ENCODE assay signal across 9 cellular contexts in genomic region chr3:49787182-49787464, GRCh38. TPM values are rescaled to one million over a fixed set of nuclear protein-coding genes. Genes with fewer than 3 reads are reported as not detected.
DNase-seq lines count a peak whose midpoint lies in the region; ATAC-seq and TF ChIP-seq lines count a peak whose summit lies in the region.
"Had no signal": no experiment of that assay in that cellular context is flagged by ENCODE, and none has a peak within 500 bp of the region (broad histone marks: within the 10 kb centered on the region; RNA-seq: fewer than 3 reads in every experiment).

No MANE protein-coding gene starts in this region.

- CTCF ChIA-PET in GM10248 (lab: Yijun Ruan, JAX): interaction anchor here (0.8 to 3.8 kb wide), 8 partner anchors 14 to 64 kb away, joined by 3 to 33 read pairs (median 4); partner anchors contain the start of gene INKA1

- H3K9me3 ChIP-seq in WERI-Rb-1 (ENCODE audit: severe bottlenecking) (no peaks in the 10 kb centered on the region), skeletal muscle tissue (ENCODE audit: control insufficient read depth in 3 of 3, low read length in 3 of 3) (no peaks in the 10 kb centered on the region)
- H3K9me3 ChIP-seq: SJSA1 had no signal

- H3K4me3 ChIP-seq in WERI-Rb-1 (ENCODE audit: low read depth, low read length): peak overlapping the region; percentile 95
- peak overlapping the region; percentile 64 to 77 (median 68) for H3K4me3 ChIP-seq in skeletal muscle tissue (ENCODE audit: low read length in 3 of 3)

- H3K27me3 ChIP-seq in WERI-Rb-1 (ENCODE audit: insufficient read depth, low read depth, severe bottlenecking): no peaks in the 10 kb centered on the region
- no peaks in the 10 kb centered on the region for H3K27me3 ChIP-seq in skeletal muscle tissue (ENCODE audit: control insufficient read depth in 3 of 3, insufficient read depth in 3 of 3, low read length in 3 of 3)
- H3K27me3 ChIP-seq: SJSA1 had no signal

- H3K27ac ChIP-seq in WERI-Rb-1: peak overlapping the region; percentile 86
- peak overlapping the region; percentile 89 for H3K27ac ChIP-seq in skeletal muscle tissue (ENCODE audit: low read depth, low read length)

- peak overlapping the region; percentile 76 to 93 (median 82) for H3K9ac ChIP-seq in skeletal muscle tissue (ENCODE audit: low read depth in 1 of 3, low read length in 3 of 3)

- POLR2A ChIA-PET in GM10248 (lab: Yijun Ruan, JAX): interaction anchor here (0.9 kb wide), 1 partner anchor 16 kb away, joined by 4 read pairs; the partner anchor contains the start of gene INKA1

- ATAC-seq in HG03432 (IDR thresholded peaks at IDR 0.05; ENCODE audit: unreplicated experiment) (no peak), HG02981 (IDR thresholded peaks at IDR 0.05; ENCODE audit: unreplicated experiment) (no peak)

- TF ChIP-seq CTCF in GM20000 (IDR thresholded peaks at IDR 0.05; ENCODE audit: extremely low read depth, missing control alignments) (no peak), WERI-Rb-1 (IDR thresholded peaks at IDR 0.05; ENCODE audit: low read depth, low read length) (no peak), GM10248 (IDR thresholded peaks at IDR 0.05; ENCODE audit: control extremely low read depth, extremely low read depth, low read depth, missing control alignments) (no peak)

- H3K36me3 ChIP-seq in WERI-Rb-1 (peaks cover 27% of the 10 kb centered on the region), skeletal muscle tissue (ENCODE audit: control insufficient read depth in 3 of 3, insufficient read depth in 3 of 3, low read length in 3 of 3) (peaks cover 0 to 4% (median 2%) of the 10 kb centered on the region in 3 donors)

- peak; percentile 11 for DNase-seq in GM20000 (ENCODE audit: low spot score)
- no peak for DNase-seq in WERI-Rb-1
- DNase-seq in hepatic stellate cell (ENCODE audit: low spot score): peak; percentile 6
- DNase-seq in GM10248 (ENCODE audit: extremely low spot score): no peak
- no peak for DNase-seq in middle frontal gyrus (ENCODE audit: extremely low spot score, low spot score)

- peaks cover 14 to 21% (median 18%) of the 10 kb centered on the region in 3 donors for H3K4me1 ChIP-seq in skeletal muscle tissue (ENCODE audit: control insufficient read depth in 3 of 3, insufficient read depth in 3 of 3, low read length in 3 of 3)

RNA-seq across cellular contexts. Expression of gene IP6K1, which starts 0.8 kb away (rescaled TPM):
- total RNA-seq in skeletal muscle tissue: 23.5 TPM

RNA-seq across cellular contexts. Expression of gene CDHR4, which starts 12.6 kb away (rescaled TPM):
- total RNA-seq in skeletal muscle tissue: not detected
- total RNA-seq: SJSA1 had no signal

RNA-seq across cellular contexts. Expression of gene INKA1, which starts 15.9 kb away (rescaled TPM):
- 11.5 TPM for total RNA-seq in skeletal muscle tissue

RNA-seq across cellular contexts. Expression of gene UBA7, which starts 26.6 kb away (rescaled TPM):
- total RNA-seq in skeletal muscle tissue: 29.7 TPM

Comparison
In these comparisons a context has a peak if more than half of its experiments do, and no peak if none do; other contexts are left out.
1. DNase-seq: peak in GM20000 (single experiment) and hepatic stellate cell (single experiment); none in WERI-Rb-1 (single experiment), GM10248 (single experiment) and middle frontal gyrus (single experiment).